8 cellular contexts compared by ENCODE assay signal in the genomic region with DNA sequence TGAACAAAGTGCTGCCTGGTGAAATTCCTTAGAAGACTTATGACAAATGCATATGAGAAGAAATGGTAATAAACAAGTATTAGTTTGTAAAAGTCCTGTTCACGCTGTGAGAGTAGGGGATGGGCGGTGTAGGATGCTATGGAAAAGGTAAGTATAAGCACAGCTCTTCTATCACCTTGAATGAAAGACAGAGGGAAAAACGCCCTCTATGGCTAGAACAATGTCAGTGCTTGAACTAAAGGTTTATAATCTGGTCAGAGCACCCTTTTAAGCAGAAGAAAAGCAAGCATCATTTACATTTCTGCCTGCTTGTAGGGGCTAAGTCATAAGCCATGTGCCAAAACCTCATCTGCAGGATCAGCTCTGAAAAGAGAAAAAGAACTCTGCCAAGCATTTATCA.
DNase-seq lines count a peak whose midpoint lies in the region; ATAC-seq and TF ChIP-seq lines count a peak whose summit lies in the region.

No MANE protein-coding gene starts in this region.

- H3K9me3 Mint-ChIP-seq in progenitor cell of endocrine pancreas (ENCODE audit: low read depth), result no peaks in the 10 kb centered on the region

- TF ChIP-seq CTCF in progenitor cell of endocrine pancreas (IDR thresholded peaks at IDR 0.05; ENCODE audit: unreplicated experiment) (peak; percentile 56), adrenal gland (IDR thresholded peaks at IDR 0.05) (peak in 3 of 6 experiments; percentile 21 to 28 (median 28))

- H3K27me3 ChIP-seq in adrenal gland, result no peaks in the 10 kb centered on the region

- WGBS in adrenal gland, 4 donors, result 78 to 86% (median 81%) methylated on average over 3 of the region's 3 CpGs

- peaks cover 22 to 41% of the 10 kb centered on the region in 2 donors for H3K4me1 ChIP-seq in adrenal gland (replicated peaks in 1 of 2)

- no peak for ATAC-seq in GM19328 (IDR thresholded peaks at IDR 0.05; ENCODE audit: unreplicated experiment)

- no peak overlapping the region for H3K4me3 Mint-ChIP-seq in progenitor cell of endocrine pancreas (ENCODE audit: low read depth)

- no peak for TF ChIP-seq POLR2A in adrenal gland (IDR thresholded peaks at IDR 0.05)

- H3K27ac ChIP-seq in adrenal gland, result peak overlapping the region in 2 of 5 donors; percentile 61 to 88

- intact Hi-C loops in adrenal gland (cut with DNase I), result loop anchor here in 1 of 2 donors (10.0 kb wide), 1 partner anchor 69 kb away; no protein-coding TSS in a partner anchor

- H3K9me3 ChIP-seq in adrenal gland (replicated peaks in 1 of 3), result no peaks in the 10 kb centered on the region

- no peak overlapping the region for H3K4me3 ChIP-seq in adrenal gland

- H3K27ac Mint-ChIP-seq in progenitor cell of endocrine pancreas, result no peak overlapping the region

- H3K36me3 ChIP-seq in adrenal gland (replicated peaks in 1 of 2), result no peaks in the 10 kb centered on the region

- no peaks in the 10 kb centered on the region for H3K4me1 Mint-ChIP-seq in progenitor cell of endocrine pancreas (ENCODE audit: low read depth)

- DNase-seq in DMS 273 (lab: John Stamatoyannopoulos, UW; ENCODE audit: unreplicated experiment), result peak; percentile 60
- DNase-seq in DMS 273 treated with DMSO at 0.1 percent for 48 hours (lab: John Stamatoyannopoulos, UW), result no peak
- DNase-seq in NCI-H1694 (lab: John Stamatoyannopoulos, UW), result peak; percentile 53
- peak; percentile 30 for DNase-seq in cerebellar cortex (ENCODE audit: low spot score)
- no peak for DNase-seq in progenitor cell of endocrine pancreas (ENCODE audit: low spot score, unreplicated experiment)
- no peak for DNase-seq in AG20443 (ENCODE audit: low spot score)
- DNase-seq in adrenal gland, result no peak

- no peaks in the 10 kb centered on the region for H3K27me3 Mint-ChIP-seq in progenitor cell of endocrine pancreas

- peaks cover 2% of the 10 kb centered on the region for H3K36me3 Mint-ChIP-seq in progenitor cell of endocrine pancreas (ENCODE audit: insufficient read depth)

Comparison
In these comparisons a context has a peak if more than half of its experiments do, and no peak if none do; other contexts are left out.
1. DNase-seq: peak in DMS 273 (single experiment), NCI-H1694 (single experiment) and cerebellar cortex (single experiment); none in DMS 273 treated with DMSO at 0.1 percent for 48 hours (single experiment), progenitor cell of endocrine pancreas (single experiment), AG20443 (single experiment) and adrenal gland (0 of 7).